ENCODE assay signal across 16 cellular contexts in genomic region chr1:184534690-184535089, GRCh38.
DNase-seq lines count a peak whose midpoint lies in the region; ATAC-seq and TF ChIP-seq lines count a peak whose summit lies in the region.
"Had no signal": no experiment of that assay in that cellular context is flagged by ENCODE, and none has a peak within 500 bp of the region (broad histone marks: within the 10 kb centered on the region; RNA-seq: fewer than 3 reads in every experiment).

No MANE protein-coding gene starts in this region.

- TF ChIP-seq CTCF in psoas muscle (IDR thresholded peaks at IDR 0.05) (no peak), transverse colon (IDR thresholded peaks at IDR 0.05) (no peak), OCI-LY7 (conservative IDR thresholded peaks at IDR 0.05; ENCODE audit: low read length) (no peak)

- peaks cover 0 to 3% of the 10 kb centered on the region in 2 donors for H3K9me3 ChIP-seq in duodenal mucosa (ENCODE audit: control insufficient read depth in 1 of 2, low read length in 2 of 2)
- H3K9me3 ChIP-seq in psoas muscle = peaks cover 12% of the 10 kb centered on the region
- peaks cover 0 to 7% of the 10 kb centered on the region in 2 donors for H3K9me3 ChIP-seq in transverse colon
- H3K9me3 ChIP-seq in OCI-LY7 (ENCODE audit: low read length) = no peaks in the 10 kb centered on the region

- BruUV-seq in OCI-LY7 (replicated peaks; lab: Mats Ljungman, UMichigan) = no TSS peak

- H3K4me3 Mint-ChIP-seq in activated CD8-positive, alpha-beta T cell treated with anti-CD3 and anti-CD28 coated beads, Interleukin-2, amount 10 ng/mL, durations not matched to agents 7 days and 5 days = no peak overlapping the region
- H3K4me3 Mint-ChIP-seq in effector memory CD8-positive, alpha-beta T cell = no peak overlapping the region
- H3K4me3 Mint-ChIP-seq: activated CD8-positive, alpha-beta T cell treated with anti-CD3 and anti-CD28 coated beads for 36 hours; activated T-cell treated with anti-CD3 and anti-CD28 coated beads, Interleukin-2, amount 50 U/mL, for 72 hours; T-cell had no signal

- no peak for ATAC-seq in psoas muscle
- ATAC-seq in activated CD8-positive, alpha-beta T cell treated with anti-CD3 and anti-CD28 coated beads, Interleukin-2, amount 10 ng/mL, durations not matched to agents 7 days and 5 days = no peak
- ATAC-seq in HG03045 (IDR thresholded peaks at IDR 0.05; ENCODE audit: unreplicated experiment) = no peak
- no peak for ATAC-seq in effector memory CD8-positive, alpha-beta T cell (replicated peaks)
- ATAC-seq: activated CD8-positive, alpha-beta T cell treated with anti-CD3 and anti-CD28 coated beads for 36 hours; activated T-cell treated with anti-CD3 and anti-CD28 coated beads, Interleukin-2, amount 50 U/mL, for 72 hours; K562; T-cell had no signal

- CTCF ChIA-PET in activated CD8-positive, alpha-beta T cell treated with anti-CD3 and anti-CD28 coated beads, Interleukin-2, amount 10 ng/mL, durations not matched to agents 7 days and 5 days (lab: Charles Lee) = no interaction called here
- CTCF ChIA-PET in OCI-LY7 (lab: Charles Lee; ENCODE audit: unreplicated experiment) = no interaction called here

- H3K36me3 Mint-ChIP-seq in activated CD8-positive, alpha-beta T cell treated with anti-CD3 and anti-CD28 coated beads, Interleukin-2, amount 10 ng/mL, durations not matched to agents 7 days and 5 days (ENCODE audit: low read depth) = no peaks in the 10 kb centered on the region
- H3K36me3 Mint-ChIP-seq in effector memory CD8-positive, alpha-beta T cell (ENCODE audit: insufficient read depth) = no peaks in the 10 kb centered on the region
- H3K36me3 Mint-ChIP-seq: T-cell had no signal

- no peaks in the 10 kb centered on the region for H3K79me2 ChIP-seq in OCI-LY7 (ENCODE audit: insufficient read depth, low read depth, low read length)

- no peak for TF ChIP-seq POLR2A in transverse colon (IDR thresholded peaks at IDR 0.05)

- POLR2A ChIA-PET in activated CD8-positive, alpha-beta T cell treated with anti-CD3 and anti-CD28 coated beads, Interleukin-2, amount 10 ng/mL, durations not matched to agents 7 days and 5 days (lab: Charles Lee) = no interaction called here
- POLR2A ChIA-PET in OCI-LY7 (lab: Charles Lee) = no interaction called here

- in situ Hi-C loops in transverse colon (cut with MboI; ENCODE audit: low pct_ligation_motif_present in 1 of 4, low pct_unique_long_range_greater_than_20kb in 1 of 4, low sequenced_read_pairs in 3 of 4) = no loop called here

- no peak overlapping the region for H3K27ac Mint-ChIP-seq in activated CD8-positive, alpha-beta T cell treated with anti-CD3 and anti-CD28 coated beads, Interleukin-2, amount 10 ng/mL, durations not matched to agents 7 days and 5 days
- no peak overlapping the region for H3K27ac Mint-ChIP-seq in effector memory CD8-positive, alpha-beta T cell
- H3K27ac Mint-ChIP-seq: activated CD8-positive, alpha-beta T cell treated with anti-CD3 and anti-CD28 coated beads for 36 hours; activated T-cell treated with anti-CD3 and anti-CD28 coated beads, Interleukin-2, amount 50 U/mL, for 72 hours; T-cell had no signal

- no peaks in the 10 kb centered on the region for H4K20me1 ChIP-seq in OCI-LY7 (ENCODE audit: insufficient read depth, low read length)

- no peak overlapping the region for H3K4me2 ChIP-seq in OCI-LY7 (ENCODE audit: low read length)

- H3K4me3 ChIP-seq in duodenal mucosa (ENCODE audit: low read depth in 1 of 2, low read length in 2 of 2) (no peak overlapping the region), psoas muscle (no peak overlapping the region), transverse colon (no peak overlapping the region), OCI-LY7 (ENCODE audit: low read depth, low read length, poor library complexity, severe bottlenecking) (no peak overlapping the region)
- H3K4me3 ChIP-seq: K562 had no signal

- H3K9me3 Mint-ChIP-seq in activated CD8-positive, alpha-beta T cell treated with anti-CD3 and anti-CD28 coated beads, Interleukin-2, amount 10 ng/mL, durations not matched to agents 7 days and 5 days (ENCODE audit: insufficient read depth) = no peaks in the 10 kb centered on the region
- no peaks in the 10 kb centered on the region for H3K9me3 Mint-ChIP-seq in effector memory CD8-positive, alpha-beta T cell

- no peak overlapping the region for H2AFZ ChIP-seq in OCI-LY7 (ENCODE audit: low read length)

- H3K27me3 ChIP-seq in duodenal mucosa (ENCODE audit: control insufficient read depth in 1 of 2, insufficient read depth in 2 of 2, low read length in 2 of 2) = no peaks in the 10 kb centered on the region
- H3K27me3 ChIP-seq in psoas muscle (ENCODE audit: insufficient read depth in 3 of 3, low read length in 2 of 3) = no peaks in the 10 kb centered on the region
- no peaks in the 10 kb centered on the region for H3K27me3 ChIP-seq in transverse colon

- H3K27ac ChIP-seq in duodenal mucosa (ENCODE audit: low read depth, low read length) (peak overlapping the region; percentile 10), psoas muscle (peak overlapping the region; percentile 71), transverse colon (peak overlapping the region; percentile 60 to 75 (median 70)), OCI-LY7 (ENCODE audit: low read depth, low read length, poor library complexity, severe bottlenecking) (no peak overlapping the region)
- H3K27ac ChIP-seq: VCaP had no signal

- intact Hi-C loops in psoas muscle (cut with DNase I) (no loop called here), transverse colon (cut with DNase I; ENCODE audit: low total_unique reads) (no loop called here), OCI-LY7 (cut with micrococcal nuclease; ENCODE audit: unreplicated experiment) (no loop called here)

- no peak for TF ChIP-seq EP300 in transverse colon (IDR thresholded peaks at IDR 0.05; ENCODE audit: low read depth)

- H3K9ac ChIP-seq in duodenal mucosa (ENCODE audit: low read depth in 1 of 2, low read length in 2 of 2) = no peak overlapping the region

- H3K36me3 ChIP-seq in duodenal mucosa (ENCODE audit: control insufficient read depth in 1 of 2, insufficient read depth in 2 of 2, low read length in 2 of 2) = no peaks in the 10 kb centered on the region
- peaks cover 0 to 4% of the 10 kb centered on the region in 2 donors for H3K36me3 ChIP-seq in psoas muscle (ENCODE audit: insufficient read depth in 1 of 2, low read depth in 1 of 2)
- H3K36me3 ChIP-seq in transverse colon = no peaks in the 10 kb centered on the region
- no peaks in the 10 kb centered on the region for H3K36me3 ChIP-seq in OCI-LY7 (ENCODE audit: insufficient read depth, low read length)

- peaks cover 2% of the 10 kb centered on the region for H3K4me1 Mint-ChIP-seq in activated CD8-positive, alpha-beta T cell treated with anti-CD3 and anti-CD28 coated beads, Interleukin-2, amount 10 ng/mL, durations not matched to agents 7 days and 5 days (ENCODE audit: low read depth)
- peaks cover 3 to 22% of the 10 kb centered on the region in 2 donors for H3K4me1 Mint-ChIP-seq in effector memory CD8-positive, alpha-beta T cell (ENCODE audit: low read depth in 2 of 2)

- 50 to 72% (median 51%) methylated on average over 7 of the region's 7 CpGs for WGBS in psoas muscle, 3 donors
- 56 to 59% methylated on average over 7 of the region's 7 CpGs for WGBS in transverse colon (ENCODE audit: low coverage in 1 of 2), 2 donors

- peaks cover 0 to 7% of the 10 kb centered on the region in 2 donors for H3K4me1 ChIP-seq in duodenal mucosa (ENCODE audit: control insufficient read depth in 1 of 2, insufficient read depth in 2 of 2, low read length in 2 of 2)
- peaks cover 37% of the 10 kb centered on the region for H3K4me1 ChIP-seq in psoas muscle
- peaks cover 4 to 37% (median 12%) of the 10 kb centered on the region in 4 donors for H3K4me1 ChIP-seq in transverse colon
- H3K4me1 ChIP-seq in OCI-LY7 (ENCODE audit: insufficient read depth, low read length, poor library complexity, severe bottlenecking) = no peaks in the 10 kb centered on the region

- peaks cover 9% of the 10 kb centered on the region for H3K27me3 Mint-ChIP-seq in activated CD8-positive, alpha-beta T cell treated with anti-CD3 and anti-CD28 coated beads, Interleukin-2, amount 10 ng/mL, durations not matched to agents 7 days and 5 days (ENCODE audit: low read depth)
- H3K27me3 Mint-ChIP-seq in effector memory CD8-positive, alpha-beta T cell = no peaks in the 10 kb centered on the region

- DNase-seq in left kidney (ENCODE audit: low read depth, low spot score) = peak; percentile 74
- no peak for DNase-seq in psoas muscle
- DNase-seq in transverse colon = no peak
- no peak for DNase-seq in activated CD8-positive, alpha-beta T cell treated with anti-CD3 and anti-CD28 coated beads, Interleukin-2, amount 10 ng/mL, durations not matched to agents 7 days and 5 days
- DNase-seq in OCI-LY7 (ENCODE audit: low spot score) = no peak
- no peak for DNase-seq in effector memory CD8-positive, alpha-beta T cell
- DNase-seq: activated CD8-positive, alpha-beta T cell treated with anti-CD3 and anti-CD28 coated beads for 36 hours; activated T-cell treated with anti-CD3 and anti-CD28 coated beads, Interleukin-2, amount 50 U/mL, for 72 hours; AML-193; GOT3; NCI-H748 treated with DMSO at 0.1 percent for 48 hours; T-cell had no signal

- H3K9me2 ChIP-seq in OCI-LY7 (ENCODE audit: insufficient read depth, low read length) = no peaks in the 10 kb centered on the region
